ENCODE assay signal across 13 cellular contexts in the genomic region with DNA sequence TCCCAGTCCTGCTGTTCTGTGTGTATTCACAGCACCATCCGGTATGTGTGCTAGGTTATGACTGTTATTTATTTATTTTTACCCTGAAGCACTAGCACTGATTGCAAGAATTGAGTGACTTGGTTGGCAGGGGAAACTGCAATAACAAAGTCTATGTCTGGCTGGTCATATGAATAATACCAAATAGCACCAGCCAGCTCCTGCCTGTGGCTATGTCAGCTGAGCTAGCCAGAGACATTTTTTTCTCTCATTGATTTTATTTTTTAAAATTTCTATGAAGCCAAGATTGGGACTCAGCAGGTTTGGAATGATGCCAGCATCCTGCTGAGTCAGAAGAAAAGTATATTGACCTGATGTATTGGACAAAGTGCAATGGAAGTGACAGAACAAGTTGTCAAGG.
DNase-seq lines count a peak whose midpoint lies in the region; ATAC-seq, FAIRE-seq and TF ChIP-seq lines count a peak whose summit lies in the region.
"Had no signal": no experiment of that assay in that cellular context is flagged by ENCODE, and none has a peak within 500 bp of the region (broad histone marks: within the 10 kb centered on the region; RNA-seq: fewer than 3 reads in every experiment).

No MANE protein-coding gene starts in this region.

- H3K4me3 ChIP-seq in AG10803 (ENCODE audit: low read length) (no peak overlapping the region), adipocyte (ENCODE audit: low read length) (no peak overlapping the region)
- H3K4me3 ChIP-seq: coronary artery, gastroesophageal sphincter had no signal

- FAIRE-seq in GM19239 (lab: Jason Lieb, UNC), result no peak

- H3K4me3 Mint-ChIP-seq in T-helper 17 cell, result no peak overlapping the region
- H3K4me3 Mint-ChIP-seq: activated naive CD4-positive, alpha-beta T cell treated with anti-CD3 and anti-CD28 coated beads, Interleukin-2, amount 10 ng/mL, durations not matched to agents 7 days and 5 days had no signal

- H3K27ac Mint-ChIP-seq in T-helper 17 cell, result no peak overlapping the region
- H3K27ac Mint-ChIP-seq: activated naive CD4-positive, alpha-beta T cell treated with anti-CD3 and anti-CD28 coated beads, Interleukin-2, amount 10 ng/mL, durations not matched to agents 7 days and 5 days had no signal

- no peak overlapping the region for H3K9ac ChIP-seq in adipocyte (ENCODE audit: low read length)

- H3K9me3 ChIP-seq in adipocyte (ENCODE audit: control insufficient read depth, low read length), result no peaks in the 10 kb centered on the region
- H3K9me3 ChIP-seq in T-helper 17 cell (ENCODE audit: control insufficient read depth, low read length, poor library complexity, severe bottlenecking), result peaks cover 3% of the 10 kb centered on the region
- H3K9me3 ChIP-seq: gastroesophageal sphincter had no signal

- no peaks in the 10 kb centered on the region for H3K27me3 ChIP-seq in adipocyte (replicated peaks; ENCODE audit: control insufficient read depth, insufficient read depth, low read length)
- H3K27me3 ChIP-seq: gastroesophageal sphincter had no signal

- no peaks in the 10 kb centered on the region for H3K4me1 Mint-ChIP-seq in T-helper 17 cell
- H3K4me1 Mint-ChIP-seq: activated naive CD4-positive, alpha-beta T cell treated with anti-CD3 and anti-CD28 coated beads, Interleukin-2, amount 10 ng/mL, durations not matched to agents 7 days and 5 days had no signal

- no peaks in the 10 kb centered on the region for H3K36me3 Mint-ChIP-seq in T-helper 17 cell (ENCODE audit: low read depth)
- H3K36me3 Mint-ChIP-seq: activated naive CD4-positive, alpha-beta T cell treated with anti-CD3 and anti-CD28 coated beads, Interleukin-2, amount 10 ng/mL, durations not matched to agents 7 days and 5 days had no signal

- H3K27me3 Mint-ChIP-seq in T-helper 17 cell, result no peaks in the 10 kb centered on the region
- H3K27me3 Mint-ChIP-seq: activated naive CD4-positive, alpha-beta T cell treated with anti-CD3 and anti-CD28 coated beads, Interleukin-2, amount 10 ng/mL, durations not matched to agents 7 days and 5 days had no signal

- DNase-seq in AG10803 (ENCODE audit: low read depth) (peak; percentile 1), HT1080 (ENCODE audit: low read depth) (peak; percentile 58), adipocyte (ENCODE audit: low read depth) (peak; percentile 38), glomerular visceral epithelial cell (ENCODE audit: extremely low spot score) (peak; percentile 38), AML-193 (lab: John Stamatoyannopoulos, UW) (no peak), GM19239 (ENCODE audit: insufficient read length, low spot score) (no peak), OCI-M1 (lab: John Stamatoyannopoulos, UW) (no peak), T-helper 17 cell (no peak)
- DNase-seq: activated naive CD4-positive, alpha-beta T cell treated with anti-CD3 and anti-CD28 coated beads, Interleukin-2, amount 10 ng/mL, durations not matched to agents 7 days and 5 days; DMS79 treated with DMSO at 0.1 percent for 48 hours; NCI-H2029 treated with DMSO at 0.1 percent for 48 hours had no signal

- no peak for TF ChIP-seq CTCF in AG10803 (conservative IDR thresholded peaks at IDR 0.05; ENCODE audit: low read length)

- no peak for ATAC-seq in T-helper 17 cell
- ATAC-seq: gastroesophageal sphincter had no signal

- no peaks in the 10 kb centered on the region for H3K4me1 ChIP-seq in adipocyte (ENCODE audit: control insufficient read depth, insufficient read depth, low read length)
- H3K4me1 ChIP-seq: gastroesophageal sphincter had no signal

- H3K36me3 ChIP-seq in adipocyte (ENCODE audit: control insufficient read depth, insufficient read depth, low read length, severe bottlenecking), result no peaks in the 10 kb centered on the region
- H3K36me3 ChIP-seq: gastroesophageal sphincter had no signal

Comparison
In these comparisons a context has a peak if more than half of its experiments do, and no peak if none do; other contexts are left out.
1. DNase-seq: peak in AG10803 (single experiment), HT1080 (single experiment), adipocyte (single experiment) and glomerular visceral epithelial cell (single experiment); none in AML-193 (0 of 2), GM19239 (single experiment), OCI-M1 (single experiment) and T-helper 17 cell (0 of 3).